8 cellular contexts compared by ENCODE assay signal in genomic region chr2:171703574-171704347, GRCh38. TPM values are rescaled to one million over a fixed set of nuclear protein-coding genes. Genes with fewer than 3 reads are reported as not detected.
A peak's percentile ranks its signal among the peaks of the same experiment; 100 is the strongest.
DNase-seq lines count a peak whose midpoint lies in the region; ATAC-seq and TF ChIP-seq lines count a peak whose summit lies in the region.

No MANE protein-coding gene starts in this region.

- H3K4me3 ChIP-seq in ACC112 (ENCODE audit: low read depth, low read length): no peak overlapping the region

- H3K27ac ChIP-seq in ACC112 (ENCODE audit: low read depth, low read length): peak overlapping the region; percentile 40

- H3K36me3 ChIP-seq in ACC112 (ENCODE audit: insufficient read depth, low read length): no peaks in the 10 kb centered on the region

- H3K27ac Mint-ChIP-seq in chondrocyte (ENCODE audit: unreplicated experiment): peak overlapping the region; percentile 90
- no peak overlapping the region for H3K27ac Mint-ChIP-seq in stimulated activated effector memory CD8-positive, alpha-beta T cell treated with anti-CD3 and anti-CD28 coated beads, Interleukin-12 subunit alpha, Interleukin-12 subunit beta, amount 100 ng/mL, for 72 hours

- H3K4me3 Mint-ChIP-seq in chondrocyte (ENCODE audit: unreplicated experiment): no peak overlapping the region
- H3K4me3 Mint-ChIP-seq in stimulated activated effector memory CD8-positive, alpha-beta T cell treated with anti-CD3 and anti-CD28 coated beads, Interleukin-12 subunit alpha, Interleukin-12 subunit beta, amount 100 ng/mL, for 72 hours: no peak overlapping the region

- H3K9me3 Mint-ChIP-seq in chondrocyte (ENCODE audit: low read depth): no peaks in the 10 kb centered on the region
- no peaks in the 10 kb centered on the region for H3K9me3 Mint-ChIP-seq in stimulated activated effector memory CD8-positive, alpha-beta T cell treated with anti-CD3 and anti-CD28 coated beads, Interleukin-12 subunit alpha, Interleukin-12 subunit beta, amount 100 ng/mL, for 72 hours

- H3K36me3 Mint-ChIP-seq in chondrocyte (ENCODE audit: low read depth): peaks cover 5% of the 10 kb centered on the region
- H3K36me3 Mint-ChIP-seq in stimulated activated effector memory CD8-positive, alpha-beta T cell treated with anti-CD3 and anti-CD28 coated beads, Interleukin-12 subunit alpha, Interleukin-12 subunit beta, amount 100 ng/mL, for 72 hours: peaks cover 41% of the 10 kb centered on the region

- peaks cover 32% of the 10 kb centered on the region for H3K4me1 Mint-ChIP-seq in chondrocyte (ENCODE audit: low read depth)
- peaks cover 5% of the 10 kb centered on the region for H3K4me1 Mint-ChIP-seq in stimulated activated effector memory CD8-positive, alpha-beta T cell treated with anti-CD3 and anti-CD28 coated beads, Interleukin-12 subunit alpha, Interleukin-12 subunit beta, amount 100 ng/mL, for 72 hours

- H3K79me2 ChIP-seq in ACC112 (ENCODE audit: control insufficient read depth, insufficient read depth, low read length, unreplicated experiment): peaks cover 38% of the 10 kb centered on the region

- TF ChIP-seq CTCF in chondrocyte (IDR thresholded peaks at IDR 0.05): peak; percentile 84

- peak; percentile 46 for DNase-seq in GM03348 (ENCODE audit: low spot score)
- peak; percentile 43 for DNase-seq in NCI-H69 (lab: John Stamatoyannopoulos, UW)
- DNase-seq in chondrocyte (ENCODE audit: low spot score): no peak
- DNase-seq in myocyte (ENCODE audit: low read depth): peak; percentile 18
- DNase-seq in stimulated activated effector memory CD8-positive, alpha-beta T cell treated with anti-CD3 and anti-CD28 coated beads, Interleukin-12 subunit alpha, Interleukin-12 subunit beta, amount 100 ng/mL, for 72 hours (ENCODE audit: low spot score in 2 of 2): no peak
- DNase-seq in stimulated activated CD8-positive, alpha-beta memory T cell treated with anti-CD3 and anti-CD28 coated beads, Interleukin-4, amount 100 ng/mL, for 48 hours: no peak
- no peak for DNase-seq in occipital lobe (lab: John Stamatoyannopoulos, UW)

- H3K27me3 ChIP-seq in ACC112 (ENCODE audit: insufficient read depth, low read length): no peaks in the 10 kb centered on the region

- peaks cover 30% of the 10 kb centered on the region for H3K4me1 ChIP-seq in ACC112 (ENCODE audit: control insufficient read depth, insufficient read depth, low read length, unreplicated experiment)

- no peak overlapping the region for H2AFZ ChIP-seq in ACC112 (ENCODE audit: low read length, unreplicated experiment)

- ATAC-seq in stimulated activated effector memory CD8-positive, alpha-beta T cell treated with anti-CD3 and anti-CD28 coated beads, Interleukin-12 subunit alpha, Interleukin-12 subunit beta, amount 100 ng/mL, for 72 hours: no peak

- H3K27me3 Mint-ChIP-seq in chondrocyte (ENCODE audit: low read depth): no peaks in the 10 kb centered on the region

RNA-seq across cellular contexts. Expression of gene DYNC1I2, which starts 16.5 kb away (rescaled TPM):
- total RNA-seq in chondrocyte: 129 to 141 TPM (median 136 TPM) in 3 replicates
- 141 and 164 TPM in 2 replicates for total RNA-seq in myocyte
- polyA plus RNA-seq in myocyte (2012): 91.2 TPM
- 262 TPM for total RNA-seq in occipital lobe

Comparison
In these comparisons a context has a peak if more than half of its experiments do, and no peak if none do; other contexts are left out.
1. DNase-seq: peak in GM03348 (single experiment), NCI-H69 (single experiment) and myocyte (single experiment); none in chondrocyte (single experiment), stimulated activated effector memory CD8-positive, alpha-beta T cell treated with anti-CD3 and anti-CD28 coated beads, Interleukin-12 subunit alpha, Interleukin-12 subunit beta, amount 100 ng/mL, for 72 hours (0 of 2), stimulated activated CD8-positive, alpha-beta memory T cell treated with anti-CD3 and anti-CD28 coated beads, Interleukin-4, amount 100 ng/mL, for 48 hours (single experiment) and occipital lobe (single experiment).